22 cellular contexts compared by ENCODE assay signal in the genomic region with DNA sequence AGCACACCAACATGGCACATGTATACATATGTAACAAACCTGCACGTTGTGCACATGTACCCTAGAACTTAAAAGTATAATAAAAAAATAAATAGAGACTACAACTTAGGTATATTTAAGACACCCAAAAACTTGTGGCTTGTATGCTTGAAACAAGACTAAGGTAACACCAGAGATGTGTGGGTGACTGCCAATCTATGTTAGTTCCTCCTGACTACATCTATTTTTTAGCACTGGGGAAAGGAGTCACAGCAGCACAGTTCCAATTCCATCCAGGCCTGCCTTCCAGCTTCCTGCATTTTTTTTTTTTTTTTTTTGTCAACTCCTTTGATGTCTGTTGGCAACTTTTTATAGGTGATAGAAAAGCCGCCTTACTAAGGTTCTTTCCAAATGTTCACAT.
"Had no signal": no experiment of that assay in that cellular context is flagged by ENCODE, and none has a peak within 500 bp of the region (broad histone marks: within the 10 kb centered on the region; RNA-seq: fewer than 3 reads in every experiment).

No MANE protein-coding gene starts in this region.

- FAIRE-seq: colon, frontal cortex, TTC549, urothelium cell line had no signal

- H3K4me3 Mint-ChIP-seq: activated naive CD4-positive, alpha-beta T cell treated with anti-CD3 and anti-CD28 coated beads, Interleukin-2, amount 10 ng/mL, durations not matched to agents 7 days and 5 days; natural killer cell treated with Interleukin-12 subunit alpha and Interleukin-12 subunit beta and Interleukin-15 and Interleukin-18, amount 100 ng/mL, for 72 hours had no signal

- DNase-seq: activated CD4-positive, alpha-beta T cell treated with anti-CD3 and anti-CD28 coated beads for 1 hour; activated effector memory CD4-positive, alpha-beta T cell treated with anti-CD3 and anti-CD28 coated beads, Interleukin-2, amount 50 U/mL, for 16 hours; activated naive CD4-positive, alpha-beta T cell treated with anti-CD3 and anti-CD28 coated beads, Interleukin-2, amount 10 ng/mL, durations not matched to agents 7 days and 5 days; brain microvascular endothelial cell; dorsolateral prefrontal cortex; glutamatergic neuron; kidney glomerular epithelial cell; left ventricle myocardium inferior; stimulated activated CD4-positive, alpha-beta T cell treated with anti-CD3 and anti-CD28 coated beads, Interleukin-4, amount 100 ng/mL, for 4 hours; stomach; T-helper 1 cell; transverse colon; WERI-Rb-1 had no signal

- H3K27me3 Mint-ChIP-seq: activated naive CD4-positive, alpha-beta T cell treated with anti-CD3 and anti-CD28 coated beads, Interleukin-2, amount 10 ng/mL, durations not matched to agents 7 days and 5 days; natural killer cell treated with Interleukin-12 subunit alpha and Interleukin-12 subunit beta and Interleukin-15 and Interleukin-18, amount 100 ng/mL, for 72 hours had no signal

- H3K36me3 ChIP-seq: prostate gland had no signal

- H3K27ac ChIP-seq: brain microvascular endothelial cell, esophagus muscularis mucosa, hepatocyte, left ventricle myocardium inferior, prostate gland, right atrium auricular region, stomach, transverse colon, WERI-Rb-1 had no signal

- H3K27me3 ChIP-seq: brain microvascular endothelial cell, dorsolateral prefrontal cortex, esophagus muscularis mucosa, hepatocyte, right atrium auricular region, stomach, transverse colon had no signal

- H3K9me3 ChIP-seq: esophagus muscularis mucosa, left ventricle myocardium inferior, prostate gland, right atrium auricular region, stomach, transverse colon had no signal

- H3K27ac Mint-ChIP-seq: activated naive CD4-positive, alpha-beta T cell treated with anti-CD3 and anti-CD28 coated beads, Interleukin-2, amount 10 ng/mL, durations not matched to agents 7 days and 5 days had no signal

- H3K4me3 ChIP-seq: dorsolateral prefrontal cortex, esophagus muscularis mucosa, hepatocyte, left ventricle myocardium inferior, prostate gland, right atrium auricular region, stomach, transverse colon had no signal

- H3K4me1 ChIP-seq: esophagus muscularis mucosa, left ventricle myocardium inferior, prostate gland, right atrium auricular region, stomach, transverse colon had no signal

- H3K9me3 Mint-ChIP-seq: activated naive CD4-positive, alpha-beta T cell treated with anti-CD3 and anti-CD28 coated beads, Interleukin-2, amount 10 ng/mL, durations not matched to agents 7 days and 5 days; natural killer cell treated with Interleukin-12 subunit alpha and Interleukin-12 subunit beta and Interleukin-15 and Interleukin-18, amount 100 ng/mL, for 72 hours had no signal
